Comparison of ENCODE assay signal across 26 cellular contexts in the genomic region with DNA sequence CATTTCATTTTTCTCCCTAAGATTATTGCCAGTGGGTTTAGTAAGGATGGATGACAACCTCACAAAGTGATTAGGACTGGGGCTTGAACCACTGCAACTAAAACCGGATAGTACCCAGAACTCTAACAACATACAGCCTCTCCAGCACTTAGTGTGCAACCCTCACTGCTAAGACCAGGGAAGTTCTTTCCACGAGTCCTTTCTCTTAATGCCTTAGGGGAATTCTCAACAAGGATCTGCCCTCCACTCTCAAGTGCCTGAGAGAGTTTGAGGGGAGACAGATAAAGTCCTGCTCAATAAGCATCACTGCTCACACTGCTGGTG.
DNase-seq lines count a peak whose midpoint lies in the region; ATAC-seq, FAIRE-seq and TF ChIP-seq lines count a peak whose summit lies in the region.
"Had no signal": no experiment of that assay in that cellular context is flagged by ENCODE, and none has a peak within 500 bp of the region (broad histone marks: within the 10 kb centered on the region; RNA-seq: fewer than 3 reads in every experiment).

No MANE protein-coding gene starts in this region.

- DNase-seq in cardiac muscle cell (ENCODE audit: low read depth in 1 of 2, low spot score in 1 of 2) (peak in 1 of 2 donors; percentile 32), cardiac septum (ENCODE audit: low spot score) (no peak), RPMI7951 (ENCODE audit: low read depth) (peak; percentile 49), endothelial cell of umbilical vein (ENCODE audit: low read depth, low spot score) (no peak), osteocyte (ENCODE audit: extremely low spot score, unreplicated experiment) (no peak), NCI-H2171 treated with DMSO at 0.1 percent for 48 hours (lab: John Stamatoyannopoulos, UW) (no peak)
- DNase-seq in activated CD4-positive, alpha-beta T cell treated with anti-CD3 and anti-CD28 coated beads, Interleukin-2, amount 10 ng/mL, durations not matched to agents 24 days and 14 days, result no peak
- DNase-seq in activated T-cell treated with anti-CD3 and anti-CD28 coated beads, Interleukin-2, amount 50 U/mL, for 4 hours, result no peak
- DNase-seq: ACHN; activated CD4-positive, alpha-beta T cell treated with anti-CD3 and anti-CD28 coated beads for 4 hours; activated naive CD4-positive, alpha-beta T cell treated with anti-CD3 and anti-CD28 coated beads for 36 hours; activated T-cell treated with anti-CD3 and anti-CD28 coated beads, Interleukin-2, amount 50 U/mL, for 72 hours; COR-L47; HCEC 1CT; naive B cell; NCI-H1092 treated with DMSO at 0.1 percent for 48 hours; NCI-H2029; NCI-H774; ovary; SJCRH30; stimulated activated naive CD4-positive, alpha-beta T cell treated with Interleukin-2 at 50 U/mL for 16 hours; testis had no signal

- H3K9me3 ChIP-seq in cardiac muscle cell (ENCODE audit: low read depth) (no peaks in the 10 kb centered on the region), endothelial cell of umbilical vein (replicated peaks; ENCODE audit: control insufficient read depth, insufficient read depth, low read length) (no peaks in the 10 kb centered on the region)
- H3K9me3 ChIP-seq: BLaER1, ovary, SJCRH30, testis, vagina had no signal

- no peak overlapping the region for H3K4me3 Mint-ChIP-seq in osteocyte (ENCODE audit: unreplicated experiment)
- no peak overlapping the region for H3K4me3 Mint-ChIP-seq in activated CD4-positive, alpha-beta T cell treated with anti-CD3 and anti-CD28 coated beads, Interleukin-2, amount 10 ng/mL, durations not matched to agents 24 days and 14 days
- H3K4me3 Mint-ChIP-seq in activated T-cell treated with anti-CD3 and anti-CD28 coated beads, Interleukin-2, amount 50 U/mL, for 4 hours, result no peak overlapping the region
- H3K4me3 Mint-ChIP-seq: activated naive CD4-positive, alpha-beta T cell treated with anti-CD3 and anti-CD28 coated beads for 36 hours; activated T-cell treated with anti-CD3 and anti-CD28 coated beads, Interleukin-2, amount 50 U/mL, for 72 hours; dendritic cell treated with granulocyte-macrophage colony-stimulating factor and Interleukin-4, amounts not matched to agents 40 ng/mL and 50 ng/mL, for 4 days; naive B cell had no signal

- peaks cover 29% of the 10 kb centered on the region for H3K4me1 ChIP-seq in cardiac muscle cell (ENCODE audit: low read depth)
- H3K4me1 ChIP-seq in endothelial cell of umbilical vein (ENCODE audit: control insufficient read depth, extremely low read depth, insufficient read depth, low read length), result peaks cover 75% of the 10 kb centered on the region

- H3K4me3 ChIP-seq in cardiac muscle cell, result no peak overlapping the region
- H3K4me3 ChIP-seq in endothelial cell of umbilical vein (replicated peaks in 1 of 3; ENCODE audit: insufficient read depth in 1 of 3, low read depth in 1 of 3, low read length in 3 of 3), result no peak overlapping the region
- H3K4me3 ChIP-seq: BLaER1, ovary, SJCRH30, testis, vagina had no signal

- H3K36me3 ChIP-seq in cardiac muscle cell (peaks cover 19% of the 10 kb centered on the region), endothelial cell of umbilical vein (ENCODE audit: control insufficient read depth in 2 of 2, extremely low read depth in 1 of 2, insufficient read depth in 2 of 2, low read length in 2 of 2) (peaks cover 17 to 24% of the 10 kb centered on the region in 2 experiments)
- H3K36me3 ChIP-seq: BLaER1, ovary, SJCRH30, vagina had no signal

- H3K4me2 ChIP-seq in endothelial cell of umbilical vein (ENCODE audit: insufficient read depth, low read length), result no peak overlapping the region
- H3K4me2 ChIP-seq: BLaER1 had no signal

- no TSS peak for BruUV-seq in endothelial cell of umbilical vein (replicated peaks; lab: Mats Ljungman, UMichigan)

- FAIRE-seq in endothelial cell of umbilical vein (lab: Jason Lieb, UNC), result no peak
- FAIRE-seq: GM12891 had no signal

- peaks cover 62% of the 10 kb centered on the region for H3K4me1 Mint-ChIP-seq in osteocyte (ENCODE audit: unreplicated experiment)
- no peaks in the 10 kb centered on the region for H3K4me1 Mint-ChIP-seq in activated CD4-positive, alpha-beta T cell treated with anti-CD3 and anti-CD28 coated beads, Interleukin-2, amount 10 ng/mL, durations not matched to agents 24 days and 14 days
- no peaks in the 10 kb centered on the region for H3K4me1 Mint-ChIP-seq in activated T-cell treated with anti-CD3 and anti-CD28 coated beads, Interleukin-2, amount 50 U/mL, for 4 hours (ENCODE audit: low read depth)
- H3K4me1 Mint-ChIP-seq: naive B cell had no signal

- peak overlapping the region; percentile 86 for H3K27ac Mint-ChIP-seq in osteocyte (ENCODE audit: unreplicated experiment)
- no peak overlapping the region for H3K27ac Mint-ChIP-seq in activated CD4-positive, alpha-beta T cell treated with anti-CD3 and anti-CD28 coated beads, Interleukin-2, amount 10 ng/mL, durations not matched to agents 24 days and 14 days
- H3K27ac Mint-ChIP-seq: activated naive CD4-positive, alpha-beta T cell treated with anti-CD3 and anti-CD28 coated beads for 36 hours; activated T-cell treated with anti-CD3 and anti-CD28 coated beads, Interleukin-2, amount 50 U/mL, for 72 hours; dendritic cell treated with granulocyte-macrophage colony-stimulating factor and Interleukin-4, amounts not matched to agents 40 ng/mL and 50 ng/mL, for 4 days had no signal

- dilution Hi-C loops in endothelial cell of umbilical vein (cut with MboI; ENCODE audit: extremely low pct_ligation_motif_present, low sequenced_read_pairs), result no loop called here

- no peak overlapping the region for H2AFZ ChIP-seq in endothelial cell of umbilical vein (ENCODE audit: low read depth, low read length)

- peaks cover 53% of the 10 kb centered on the region for H3K36me3 Mint-ChIP-seq in osteocyte (ENCODE audit: unreplicated experiment)
- H3K36me3 Mint-ChIP-seq in activated CD4-positive, alpha-beta T cell treated with anti-CD3 and anti-CD28 coated beads, Interleukin-2, amount 10 ng/mL, durations not matched to agents 24 days and 14 days (ENCODE audit: low read depth), result no peaks in the 10 kb centered on the region
- H3K36me3 Mint-ChIP-seq in activated T-cell treated with anti-CD3 and anti-CD28 coated beads, Interleukin-2, amount 50 U/mL, for 4 hours (ENCODE audit: insufficient read depth), result no peaks in the 10 kb centered on the region
- H3K36me3 Mint-ChIP-seq: naive B cell had no signal

- H4K20me1 ChIP-seq in endothelial cell of umbilical vein (replicated peaks; ENCODE audit: control insufficient read depth, extremely low read depth, insufficient read depth, low read length), result no peaks in the 10 kb centered on the region
- H4K20me1 ChIP-seq: BLaER1 had no signal

- no peaks in the 10 kb centered on the region for H3K9me1 ChIP-seq in endothelial cell of umbilical vein (replicated peaks; ENCODE audit: control insufficient read depth, extremely low read depth, insufficient read depth, low read length)

- H3K27me3 Mint-ChIP-seq in osteocyte (ENCODE audit: unreplicated experiment), result no peaks in the 10 kb centered on the region
- peaks cover 19% of the 10 kb centered on the region for H3K27me3 Mint-ChIP-seq in activated CD4-positive, alpha-beta T cell treated with anti-CD3 and anti-CD28 coated beads, Interleukin-2, amount 10 ng/mL, durations not matched to agents 24 days and 14 days
- H3K27me3 Mint-ChIP-seq in activated T-cell treated with anti-CD3 and anti-CD28 coated beads, Interleukin-2, amount 50 U/mL, for 4 hours (ENCODE audit: low read depth), result peaks cover 1% of the 10 kb centered on the region
- H3K27me3 Mint-ChIP-seq: dendritic cell treated with granulocyte-macrophage colony-stimulating factor and Interleukin-4, amounts not matched to agents 40 ng/mL and 50 ng/mL, for 4 days; naive B cell had no signal

- CTCF ChIA-PET in endothelial cell of umbilical vein (lab: Charles Lee), result no interaction called here

- no peak for TF ChIP-seq POLR2A in endothelial cell of umbilical vein (IDR thresholded peaks at IDR 0.05; ENCODE audit: low read depth, low read length)

- H3K27ac ChIP-seq in cardiac muscle cell (peak overlapping the region; percentile 44), endothelial cell of umbilical vein (ENCODE audit: insufficient read depth, low read depth, low read length) (peak overlapping the region; percentile 46)
- H3K27ac ChIP-seq: BLaER1, ovary, SJCRH30, testis, vagina had no signal

- ATAC-seq in activated T-cell treated with anti-CD3 and anti-CD28 coated beads, Interleukin-2, amount 50 U/mL, for 4 hours, result no peak
- ATAC-seq: activated T-cell treated with anti-CD3 and anti-CD28 coated beads, Interleukin-2, amount 50 U/mL, for 72 hours had no signal

- intact Hi-C loops in cardiac septum (cut with DNase I) (no loop called here), endothelial cell of umbilical vein (cut with micrococcal nuclease) (no loop called here)
- intact Hi-C loops in activated CD4-positive, alpha-beta T cell treated with anti-CD3 and anti-CD28 coated beads, Interleukin-2, amount 10 ng/mL, durations not matched to agents 24 days and 14 days (cut with micrococcal nuclease), result no loop called here

- H3K27me3 ChIP-seq in cardiac muscle cell (no peaks in the 10 kb centered on the region), endothelial cell of umbilical vein (ENCODE audit: control insufficient read depth in 2 of 2, insufficient read depth in 2 of 2, low read length in 2 of 2) (no peaks in the 10 kb centered on the region)
- H3K27me3 ChIP-seq: BLaER1, ovary, SJCRH30, testis, vagina had no signal

- POLR2A ChIA-PET in endothelial cell of umbilical vein (lab: Charles Lee), result no interaction called here

- TF ChIP-seq CTCF in cardiac muscle cell (IDR thresholded peaks at IDR 0.05; ENCODE audit: low read depth, low read length) (no peak), endothelial cell of umbilical vein (IDR thresholded peaks at IDR 0.05; ENCODE audit: extremely low read depth in 1 of 2, insufficient read depth in 1 of 2, low read depth in 1 of 2, low read length in 2 of 2) (no peak), osteocyte (IDR thresholded peaks at IDR 0.05) (no peak)

- peaks cover 46% of the 10 kb centered on the region for H3K79me2 ChIP-seq in endothelial cell of umbilical vein (ENCODE audit: control insufficient read depth, insufficient read depth, low read length)

- no peak overlapping the region for H3K9ac ChIP-seq in endothelial cell of umbilical vein (replicated peaks; ENCODE audit: extremely low read depth, insufficient read depth, low read length)
- H3K9ac ChIP-seq: BLaER1 had no signal

- H3K9me3 Mint-ChIP-seq in osteocyte (ENCODE audit: unreplicated experiment), result no peaks in the 10 kb centered on the region
- H3K9me3 Mint-ChIP-seq in activated CD4-positive, alpha-beta T cell treated with anti-CD3 and anti-CD28 coated beads, Interleukin-2, amount 10 ng/mL, durations not matched to agents 24 days and 14 days, result no peaks in the 10 kb centered on the region
- no peaks in the 10 kb centered on the region for H3K9me3 Mint-ChIP-seq in activated T-cell treated with anti-CD3 and anti-CD28 coated beads, Interleukin-2, amount 50 U/mL, for 4 hours
- H3K9me3 Mint-ChIP-seq: activated naive CD4-positive, alpha-beta T cell treated with anti-CD3 and anti-CD28 coated beads for 36 hours; activated T-cell treated with anti-CD3 and anti-CD28 coated beads, Interleukin-2, amount 50 U/mL, for 72 hours; naive B cell had no signal

TF ChIP-seq in endothelial cell of umbilical vein, 7 proteins besides CTCF, POLR2A, EP300 and RAD21 (continues in another document):
- TF ChIP-seq MYC (IDR thresholded peaks at IDR 0.05; ENCODE audit: low read depth, low read length), result no peak
- no peak for TF ChIP-seq GATA2 (IDR thresholded peaks at IDR 0.05; ENCODE audit: insufficient read depth, insufficient read length, low read depth, low read length)
